Comparison of ENCODE assay signal across 17 cellular contexts in the genomic region with DNA sequence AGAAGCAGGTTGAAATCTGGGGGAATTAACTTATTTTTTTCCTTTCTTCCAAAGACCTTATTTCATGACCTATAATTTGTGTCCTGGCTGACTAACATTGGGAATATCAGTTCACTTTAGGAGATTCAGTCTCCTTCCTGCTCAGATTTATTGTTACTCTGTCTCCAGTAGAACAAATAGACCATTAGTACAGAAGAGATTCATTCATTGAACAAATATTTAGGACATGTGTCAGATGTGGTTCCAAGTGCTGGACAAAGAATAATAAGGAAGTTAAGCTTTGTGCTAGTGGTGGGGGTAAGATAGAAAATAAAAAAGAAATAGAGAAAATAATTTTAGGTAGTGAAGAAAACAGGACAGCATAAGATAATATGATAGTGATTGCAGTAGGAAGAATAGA. TPM values are rescaled to one million over a fixed set of nuclear protein-coding genes. Genes with fewer than 3 reads are reported as not detected.
DNase-seq lines count a peak whose midpoint lies in the region; ATAC-seq and TF ChIP-seq lines count a peak whose summit lies in the region.
"Had no signal": no experiment of that assay in that cellular context is flagged by ENCODE, and none has a peak within 500 bp of the region (broad histone marks: within the 10 kb centered on the region; RNA-seq: fewer than 3 reads in every experiment).

No MANE protein-coding gene starts in this region.

- H3K27me3 Mint-ChIP-seq in GM23338 (ENCODE audit: insufficient read depth, low read depth, poor library complexity) = no peaks in the 10 kb centered on the region
- H3K27me3 Mint-ChIP-seq in osteocyte (ENCODE audit: unreplicated experiment) = no peaks in the 10 kb centered on the region

- H3F3A ChIP-seq in GM23338 (replicated peaks; ENCODE audit: low read depth) = no peaks in the 10 kb centered on the region

- H3K4me3 Mint-ChIP-seq in GM23338 (no peak overlapping the region), osteocyte (ENCODE audit: unreplicated experiment) (no peak overlapping the region)
- H3K4me3 Mint-ChIP-seq: CD14-positive monocyte, neural progenitor cell had no signal

- no peaks in the 10 kb centered on the region for H3K4me1 Mint-ChIP-seq in GM23338
- H3K4me1 Mint-ChIP-seq in osteocyte (ENCODE audit: unreplicated experiment) = peaks cover 33% of the 10 kb centered on the region
- H3K4me1 Mint-ChIP-seq: neural progenitor cell had no signal

- H3K79me2 ChIP-seq in GM23338 (replicated peaks; ENCODE audit: insufficient read depth) = peaks cover 97% of the 10 kb centered on the region

- no peaks in the 10 kb centered on the region for H3K9me2 ChIP-seq in GM23338 (ENCODE audit: insufficient read depth)

- TF ChIP-seq CTCF in GM23338 (conservative IDR thresholded peaks at IDR 0.05; ENCODE audit: low read depth in 2 of 2) (no peak), VCaP (conservative IDR thresholded peaks at IDR 0.05) (no peak), fibroblast of pulmonary artery (IDR thresholded peaks at IDR 0.05; ENCODE audit: low read length, missing control alignments) (no peak), osteocyte (IDR thresholded peaks at IDR 0.05) (no peak)

- H3K36me3 Mint-ChIP-seq in GM23338 (ENCODE audit: low read depth) (peaks cover 22% of the 10 kb centered on the region; the same call in 2 of the 3 replicates), osteocyte (ENCODE audit: unreplicated experiment) (peaks cover 16% of the 10 kb centered on the region)

- no peak overlapping the region for H2AFZ ChIP-seq in GM23338
- H2AFZ ChIP-seq: neural progenitor cell had no signal

- H3K27ac ChIP-seq in GM23338 (ENCODE audit: low read depth) (peak overlapping the region; percentile 14; the same call in 1 of the 2 replicates), VCaP (peak overlapping the region; percentile 25)
- H3K27ac ChIP-seq: adrenal gland, neural progenitor cell, spleen had no signal

- H3K4me1 ChIP-seq in GM23338 (ENCODE audit: insufficient read depth) = no peaks in the 10 kb centered on the region
- H3K4me1 ChIP-seq: neural progenitor cell had no signal

- ATAC-seq in GM23338 = no peak
- no peak for ATAC-seq in left ventricle myocardium superior
- no peak for ATAC-seq in HG02885 (IDR thresholded peaks at IDR 0.05; ENCODE audit: poor library complexity, unreplicated experiment)

- peaks cover 27% of the 10 kb centered on the region for H4K20me1 ChIP-seq in GM23338 (replicated peaks; ENCODE audit: insufficient read depth)

- no peak overlapping the region for H3K4me3 ChIP-seq in GM23338
- no peak overlapping the region for H3K4me3 ChIP-seq in fibroblast of pulmonary artery (replicated peaks; ENCODE audit: low read depth, low read length)
- H3K4me3 ChIP-seq: adrenal gland, neural progenitor cell, spleen had no signal

- no peak for DNase-seq in GM23338 (ENCODE audit: low spot score)
- DNase-seq in fibroblast of pulmonary artery (ENCODE audit: low read depth) = peak; percentile 40
- no peak for DNase-seq in osteocyte (ENCODE audit: extremely low spot score, unreplicated experiment)
- DNase-seq in NCI-H526 treated with DMSO at 0.1 percent for 48 hours (lab: John Stamatoyannopoulos, UW) = no peak
- DNase-seq in hippocampal formation (lab: John Stamatoyannopoulos, UW) = no peak
- no peak for DNase-seq in left ventricle myocardium superior
- DNase-seq: adrenal gland; effector CD4-positive, alpha-beta T cell; glutamatergic neuron; NCI-H2029; NCI-H774; SHP77; spleen had no signal

- no peaks in the 10 kb centered on the region for H3K36me3 ChIP-seq in GM23338 (ENCODE audit: insufficient read depth)
- H3K36me3 ChIP-seq: adrenal gland had no signal

- H3K27me3 ChIP-seq in GM23338 (ENCODE audit: insufficient read depth) = no peaks in the 10 kb centered on the region
- H3K27me3 ChIP-seq: adrenal gland, neural progenitor cell, spleen had no signal

- no peak overlapping the region for H3K4me2 ChIP-seq in GM23338
- H3K4me2 ChIP-seq: neural progenitor cell had no signal

- H3K27ac Mint-ChIP-seq in GM23338 (no peak overlapping the region), osteocyte (ENCODE audit: unreplicated experiment) (peak overlapping the region; percentile 58)
- H3K27ac Mint-ChIP-seq: neural progenitor cell had no signal

- H3K9me3 Mint-ChIP-seq in GM23338 = no peaks in the 10 kb centered on the region
- peaks cover 10% of the 10 kb centered on the region for H3K9me3 Mint-ChIP-seq in osteocyte (ENCODE audit: unreplicated experiment)

- intact Hi-C loops in left ventricle myocardium superior (cut with micrococcal nuclease) = no loop called here

TF ChIP-seq in GM23338, 12 proteins besides CTCF, POLR2A, EP300 and RAD21:
- TF ChIP-seq, protein P1, sequence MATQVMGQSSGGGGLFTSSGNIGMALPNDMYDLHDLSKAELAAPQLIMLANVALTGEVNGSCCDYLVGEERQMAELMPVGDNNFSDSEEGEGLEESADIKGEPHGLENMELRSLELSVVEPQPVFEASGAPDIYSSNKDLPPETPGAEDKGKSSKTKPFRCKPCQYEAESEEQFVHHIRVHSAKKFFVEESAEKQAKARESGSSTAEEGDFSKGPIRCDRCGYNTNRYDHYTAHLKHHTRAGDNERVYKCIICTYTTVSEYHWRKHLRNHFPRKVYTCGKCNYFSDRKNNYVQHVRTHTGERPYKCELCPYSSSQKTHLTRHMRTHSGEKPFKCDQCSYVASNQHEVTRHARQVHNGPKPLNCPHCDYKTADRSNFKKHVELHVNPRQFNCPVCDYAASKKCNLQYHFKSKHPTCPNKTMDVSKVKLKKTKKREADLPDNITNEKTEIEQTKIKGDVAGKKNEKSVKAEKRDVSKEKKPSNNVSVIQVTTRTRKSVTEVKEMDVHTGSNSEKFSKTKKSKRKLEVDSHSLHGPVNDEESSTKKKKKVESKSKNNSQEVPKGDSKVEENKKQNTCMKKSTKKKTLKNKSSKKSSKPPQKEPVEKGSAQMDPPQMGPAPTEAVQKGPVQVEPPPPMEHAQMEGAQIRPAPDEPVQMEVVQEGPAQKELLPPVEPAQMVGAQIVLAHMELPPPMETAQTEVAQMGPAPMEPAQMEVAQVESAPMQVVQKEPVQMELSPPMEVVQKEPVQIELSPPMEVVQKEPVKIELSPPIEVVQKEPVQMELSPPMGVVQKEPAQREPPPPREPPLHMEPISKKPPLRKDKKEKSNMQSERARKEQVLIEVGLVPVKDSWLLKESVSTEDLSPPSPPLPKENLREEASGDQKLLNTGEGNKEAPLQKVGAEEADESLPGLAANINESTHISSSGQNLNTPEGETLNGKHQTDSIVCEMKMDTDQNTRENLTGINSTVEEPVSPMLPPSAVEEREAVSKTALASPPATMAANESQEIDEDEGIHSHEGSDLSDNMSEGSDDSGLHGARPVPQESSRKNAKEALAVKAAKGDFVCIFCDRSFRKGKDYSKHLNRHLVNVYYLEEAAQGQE (IDR thresholded peaks at IDR 0.05; ENCODE audit: unreplicated experiment) = no peak
TF ChIP-seq in GM23338: peak in this region for 0.

RNA-seq across cellular contexts. Expression of a gene that starts 20.3 kb away (rescaled TPM):
- total RNA-seq in GM23338 (2014; rRNA removed; shearing (Covaris generic)) = 44.9 and 65.4 TPM in 2 replicates
- polyA plus RNA-seq in GM23338 (2016; fragmentation: Nextera tagmentation; extraction: Ambion mirVana) = 62.1 and 68.5 TPM in 2 replicates
- total RNA-seq in osteocyte (58.3 and 65.9 TPM in 2 replicates), left ventricle myocardium superior (34.9 TPM)
